Comparison of ENCODE assay signal across 2 cellular contexts in genomic region chr4:87529187-87529586, GRCh38.
TF ChIP-seq lines count a peak whose summit lies in the region.

TSS of gene SPARCL1 (minus strand) at chr4:87529376. CDS start at chr4:87499574, 29,802 bp downstream.

TF ChIP-seq in liver, 16 proteins besides CTCF, POLR2A, EP300 and RAD21 (continued from another document):
- no peak for TF ChIP-seq JUND (IDR thresholded peaks at IDR 0.05)
- no peak for TF ChIP-seq HNF4G (IDR thresholded peaks at IDR 0.05)
- no peak for TF ChIP-seq RXRA (IDR thresholded peaks at IDR 0.05)
- no peak for TF ChIP-seq HNF4A (conservative IDR thresholded peaks at IDR 0.05)
- TF ChIP-seq FOXA1 (IDR thresholded peaks at IDR 0.05), result no peak
- no peak for TF ChIP-seq REST (IDR thresholded peaks at IDR 0.05)
- TF ChIP-seq ATF3 (IDR thresholded peaks at IDR 0.05), result no peak
- no peak for TF ChIP-seq EGR1 (IDR thresholded peaks at IDR 0.05; ENCODE audit: low read depth in 2 of 2)
- TF ChIP-seq TAF1 (conservative IDR thresholded peaks at IDR 0.05), result no peak
- no peak for TF ChIP-seq YY1 (IDR thresholded peaks at IDR 0.05)
- no peak for TF ChIP-seq MAX (IDR thresholded peaks at IDR 0.05)

TF ChIP-seq in HepG2, 621 proteins besides CTCF, POLR2A, EP300 and RAD21 (continued from another document):
- TF ChIP-seq ATF3 (CRISPR knock-in tag; IDR thresholded peaks at IDR 0.05) (no peak), ZBTB1 (CRISPR knock-in tag; IDR thresholded peaks at IDR 0.05; ENCODE audit: borderline replicate concordance) (no peak), RFX1 (IDR thresholded peaks at IDR 0.05) (no peak), ZNF691 (CRISPR knock-in tag; IDR thresholded peaks at IDR 0.05; ENCODE audit: borderline replicate concordance, low read depth) (no peak), THYN1 (CRISPR knock-in tag; IDR thresholded peaks at IDR 0.05; ENCODE audit: borderline replicate concordance, low read depth) (no peak)
